In the genomic region with DNA sequence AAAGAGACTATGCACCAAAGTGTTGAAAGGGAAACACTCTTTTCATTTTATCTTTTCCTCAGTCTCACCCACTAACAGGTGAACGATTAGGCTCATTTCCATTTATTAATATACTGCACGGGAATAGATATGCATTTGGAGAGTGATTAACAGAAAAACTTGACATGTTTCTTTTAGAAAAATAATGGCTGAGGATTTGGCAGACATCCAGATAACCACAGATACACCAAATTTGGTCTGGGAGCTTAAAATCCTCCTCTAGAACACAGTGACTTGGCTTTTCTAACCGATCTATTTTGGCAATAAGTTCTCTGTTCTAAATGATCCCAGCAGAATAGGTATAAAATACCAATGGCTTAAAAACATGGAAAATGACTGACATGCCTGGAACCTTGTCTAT, we compare ENCODE assay signal across 31 cellular contexts.
"Had no signal": no experiment of that assay in that cellular context is flagged by ENCODE, and none has a peak within 500 bp of the region (broad histone marks: within the 10 kb centered on the region; RNA-seq: fewer than 3 reads in every experiment).

No MANE protein-coding gene starts in this region.

- H3K27me3 ChIP-seq: colonic mucosa, gastroesophageal sphincter, hepatocyte, neutrophil, right lobe of liver, stomach, thyroid gland, upper lobe of left lung had no signal

- H3K36me3 ChIP-seq: colonic mucosa, gastroesophageal sphincter, left ventricle myocardium inferior, neutrophil, right lobe of liver, stomach, thyroid gland, upper lobe of left lung, WERI-Rb-1 had no signal

- H3K9me3 ChIP-seq: colonic mucosa, gastroesophageal sphincter, left ventricle myocardium inferior, neutrophil, right lobe of liver, stomach, thyroid gland, upper lobe of left lung had no signal

- H3K4me3 ChIP-seq: colonic mucosa, gastroesophageal sphincter, hepatocyte, left ventricle myocardium inferior, lung, mucosa of descending colon, right lobe of liver, skin epidermis, stomach, thyroid gland, upper lobe of left lung had no signal

- ATAC-seq: activated T-helper 17 cell treated with anti-CD3 and anti-CD28 coated beads, Interleukin-2, amount 50 U/mL, for 72 hours; gastroesophageal sphincter; mucosa of descending colon; right lobe of liver; stimulated activated naive B cell treated with anti-CD40 and anti-IgM and Interleukin-4, amounts not matched to agents 10 μg/mL and 1 μg/mL and 100 μg/mL, for 72 hours; T-helper 17 cell had no signal

- DNase-seq: activated CD4-positive, alpha-beta memory T cell treated with anti-CD3 and anti-CD28 coated beads for 36 hours; activated CD4-positive, alpha-beta T cell treated with anti-CD3 and anti-CD28 coated beads, Interleukin-2, amount 10 ng/mL, durations not matched to agents 24 days and 14 days; activated CD4-positive, CD25-positive, alpha-beta regulatory T cell treated with anti-CD3 and anti-CD28 coated beads, Interleukin-2, amount 50 U/mL, for 72 hours; activated CD8-positive, alpha-beta memory T cell treated with anti-CD3 and anti-CD28 coated beads, Interleukin-2, amount 50 U/mL, for 48 hours; activated gamma-delta T cell treated with Interleukin-2 at 50 U/mL for 16 hours; activated naive CD4-positive, alpha-beta T cell treated with anti-CD3 and anti-CD28 coated beads, Interleukin-2, amount 50 U/mL, for 16 hours; activated T-cell treated with anti-CD3 and anti-CD28 coated beads, Interleukin-2, amount 50 U/mL, for 24 hours; amniotic stem cell; colonic mucosa; effector CD8-positive, alpha-beta T cell; islet precursor cell; left ventricle myocardium inferior; mesendoderm; mucosa of descending colon; right lobe of liver; stimulated activated CD4-positive, alpha-beta T cell treated with anti-CD3 and anti-CD28 coated beads, Interleukin-12 subunit alpha, Interleukin-12 subunit beta, amount 100 ng/mL, for 4 hours; stimulated activated CD4-positive, alpha-beta T cell treated with anti-CD3 and anti-CD28 coated beads, Interleukin-4, amount 100 ng/mL, for 4 hours; stimulated activated CD8-positive, alpha-beta memory T cell treated with anti-CD3 and anti-CD28 coated beads, Interleukin-4, amount 100 ng/mL, for 48 hours; stimulated activated naive B cell treated with anti-CD40 and anti-IgM and Interleukin-4, amounts not matched to agents 10 μg/mL and 1 μg/mL and 100 μg/mL, for 72 hours; stomach; T-helper 17 cell; T1000; thyroid gland; upper lobe of left lung; WERI-Rb-1 had no signal

- H3K27ac ChIP-seq: colonic mucosa, gastroesophageal sphincter, hepatocyte, left ventricle myocardium inferior, neutrophil, right lobe of liver, skin epidermis, stomach, thyroid gland, upper lobe of left lung, WERI-Rb-1 had no signal

- H3K4me1 ChIP-seq: colonic mucosa, right lobe of liver, stomach, thyroid gland, upper lobe of left lung had no signal
